In genomic region chr2:152456262-152456661, GRCh38 we compare ENCODE assay signal across 20 cellular contexts.
DNase-seq lines count a peak whose midpoint lies in the region; TF ChIP-seq lines count a peak whose summit lies in the region.
"Had no signal": no experiment of that assay in that cellular context is flagged by ENCODE, and none has a peak within 500 bp of the region (broad histone marks: within the 10 kb centered on the region; RNA-seq: fewer than 3 reads in every experiment).

No MANE protein-coding gene starts in this region.

- no peak for TF ChIP-seq CTCF in MCF 10A (IDR thresholded peaks at IDR 0.05; ENCODE audit: unreplicated experiment)
- no peak for TF ChIP-seq CTCF in breast epithelium (IDR thresholded peaks at IDR 0.05)
- no peak for TF ChIP-seq CTCF in astrocyte of the spinal cord (IDR thresholded peaks at IDR 0.05; ENCODE audit: low read depth, low read length)
- TF ChIP-seq CTCF in glutamatergic neuron (IDR thresholded peaks at IDR 0.05; ENCODE audit: partially characterized antibody, unreplicated experiment) = no peak
- TF ChIP-seq CTCF in A673 (conservative IDR thresholded peaks at IDR 0.05; ENCODE audit: low read depth, low read length) = no peak

- H3K4me3 ChIP-seq in breast epithelium (no peak overlapping the region), astrocyte of the spinal cord (ENCODE audit: low read depth, low read length) (no peak overlapping the region), A673 (ENCODE audit: low read depth, low read length, poor library complexity, severe bottlenecking) (no peak overlapping the region)
- H3K4me3 ChIP-seq: mucosa of descending colon, thyroid gland had no signal

- H3K27me3 ChIP-seq in breast epithelium = no peaks in the 10 kb centered on the region
- H3K27me3 ChIP-seq in A673 (replicated peaks; ENCODE audit: insufficient read depth, low read depth, low read length, poor library complexity) = no peaks in the 10 kb centered on the region
- H3K27me3 ChIP-seq: thyroid gland had no signal

- BruUV-seq in MCF 10A (replicated peaks; lab: Mats Ljungman, UMichigan) = no TSS peak
- no TSS peak for BruUV-seq in A673 (replicated peaks; lab: Mats Ljungman, UMichigan)

- H3K36me3 Mint-ChIP-seq in MCF 10A (ENCODE audit: insufficient read depth, unreplicated experiment) = peaks cover 13% of the 10 kb centered on the region
- no peaks in the 10 kb centered on the region for H3K36me3 Mint-ChIP-seq in glutamatergic neuron (ENCODE audit: unreplicated experiment)

- H3K4me3 Mint-ChIP-seq in MCF 10A (ENCODE audit: unreplicated experiment) = no peak overlapping the region
- no peak overlapping the region for H3K4me3 Mint-ChIP-seq in glutamatergic neuron (ENCODE audit: unreplicated experiment)
- H3K4me3 Mint-ChIP-seq: CD4-positive, alpha-beta T cell had no signal

- TF ChIP-seq POLR2A in breast epithelium (IDR thresholded peaks at IDR 0.05) = no peak

- POLR2A ChIA-PET in MCF 10A (lab: Yijun Ruan, JAX) (interaction anchor here (0.9 to 2.6 kb wide), 4 partner anchors 9 to 11 kb away, joined by 3 to 23 read pairs (median 6); no protein-coding TSS in a partner anchor), A673 (lab: Charles Lee; ENCODE audit: low non-redundant PET) (no interaction called here)

- H3K4me1 ChIP-seq in breast epithelium (no peaks in the 10 kb centered on the region), A673 (ENCODE audit: insufficient read depth, low read length, poor library complexity, severe bottlenecking) (peaks cover 8% of the 10 kb centered on the region)

- H3K36me3 ChIP-seq in breast epithelium = no peaks in the 10 kb centered on the region
- no peaks in the 10 kb centered on the region for H3K36me3 ChIP-seq in A673 (ENCODE audit: insufficient read depth, low read length, poor library complexity, severe bottlenecking)
- H3K36me3 ChIP-seq: thyroid gland had no signal

- H3K9me3 Mint-ChIP-seq in MCF 10A (ENCODE audit: unreplicated experiment) (no peaks in the 10 kb centered on the region), glutamatergic neuron (ENCODE audit: unreplicated experiment) (peaks cover 9% of the 10 kb centered on the region)
- H3K9me3 Mint-ChIP-seq: activated naive CD4-positive, alpha-beta T cell treated with anti-CD3 and anti-CD28 coated beads, Interleukin-2, amount 50 U/mL, for 72 hours; CD4-positive, alpha-beta T cell had no signal

- in situ Hi-C loops in astrocyte of the spinal cord (cut with HindIII; ENCODE audit: low sequenced_read_pairs) = no loop called here

- peaks cover 21% of the 10 kb centered on the region for H3K4me1 Mint-ChIP-seq in MCF 10A (ENCODE audit: insufficient read depth, unreplicated experiment)
- peaks cover 55% of the 10 kb centered on the region for H3K4me1 Mint-ChIP-seq in glutamatergic neuron (ENCODE audit: low read depth, unreplicated experiment)

- DNase-seq in MCF 10A (ENCODE audit: unreplicated experiment) = peak; percentile 73
- DNase-seq in breast epithelium (ENCODE audit: low spot score in 2 of 2) = no peak
- peak; percentile 57 for DNase-seq in astrocyte of the spinal cord (ENCODE audit: low read depth, low spot score)
- DNase-seq in glutamatergic neuron = no peak
- no peak for DNase-seq in Ammon's horn (ENCODE audit: low spot score)
- DNase-seq in NCI-H187 (lab: John Stamatoyannopoulos, UW) = no peak
- no peak for DNase-seq in effector CD8-positive, alpha-beta T cell (lab: John Stamatoyannopoulos, UW)
- no peak for DNase-seq in A673 (ENCODE audit: low spot score)
- DNase-seq: activated T-cell treated with anti-CD3 and anti-CD28 coated beads, Interleukin-2, amount 50 U/mL, for 1 hour; CD4-positive, alpha-beta T cell; cerebellar nuclear complex; H7; Karpas-422; mucosa of descending colon; NCI-H446 treated with DMSO at 0.1 percent for 48 hours; nucleus accumbens; stimulated activated CD4-positive, alpha-beta T cell treated with anti-CD3 and anti-CD28 coated beads, Interleukin-4, amount 100 ng/mL, for 4 hours; thyroid gland had no signal

- no peaks in the 10 kb centered on the region for H3K27me3 Mint-ChIP-seq in MCF 10A (ENCODE audit: insufficient read depth, unreplicated experiment)
- H3K27me3 Mint-ChIP-seq in glutamatergic neuron (ENCODE audit: unreplicated experiment) = peaks cover 7% of the 10 kb centered on the region

- H3K27ac Mint-ChIP-seq in MCF 10A (ENCODE audit: low read depth, unreplicated experiment) (peak overlapping the region; percentile 64), glutamatergic neuron (ENCODE audit: unreplicated experiment) (peak overlapping the region; percentile 19)
- H3K27ac Mint-ChIP-seq: activated naive CD4-positive, alpha-beta T cell treated with anti-CD3 and anti-CD28 coated beads, Interleukin-2, amount 50 U/mL, for 72 hours; CD4-positive, alpha-beta T cell had no signal

- no peak overlapping the region for H3K27ac ChIP-seq in breast epithelium
- no peak overlapping the region for H3K27ac ChIP-seq in A673 (ENCODE audit: low read depth, low read length, poor library complexity, severe bottlenecking)
- H3K27ac ChIP-seq: 22Rv1, thyroid gland had no signal

- H3K9me3 ChIP-seq in breast epithelium (no peaks in the 10 kb centered on the region), A673 (ENCODE audit: low read depth, low read length, poor library complexity, severe bottlenecking) (no peaks in the 10 kb centered on the region)
- H3K9me3 ChIP-seq: mucosa of descending colon, thyroid gland had no signal

- intact Hi-C loops in MCF 10A (cut with micrococcal nuclease) (no loop called here), breast epithelium (cut with DNase I; ENCODE audit: low total_unique reads) (no loop called here), A673 (cut with micrococcal nuclease; ENCODE audit: unreplicated experiment) (no loop called here)

- CTCF ChIA-PET in MCF 10A (lab: Yijun Ruan, JAX) (interaction anchor here (0.7 to 1.6 kb wide), 4 partner anchors 10 to 118 kb away, joined by 3 to 4 read pairs (median 3); no protein-coding TSS in a partner anchor), A673 (lab: Charles Lee) (no interaction called here)

Comparison
In these comparisons a context has a peak if more than half of its experiments do, and no peak if none do; other contexts are left out.
1. DNase-seq: peak in MCF 10A (single experiment) and astrocyte of the spinal cord (single experiment); none in breast epithelium (0 of 2), glutamatergic neuron (single experiment), Ammon's horn (single experiment), NCI-H187 (0 of 2), effector CD8-positive, alpha-beta T cell (single experiment) and A673 (single experiment).